9 cellular contexts compared by ENCODE assay signal in genomic region chr14:20468773-20469241, GRCh38. TPM values are rescaled to one million over a fixed set of nuclear protein-coding genes. Genes with fewer than 3 reads are reported as not detected.
A peak's percentile ranks its signal among the peaks of the same experiment; 100 is the strongest.
DNase-seq lines count a peak whose midpoint lies in the region; ATAC-seq and TF ChIP-seq lines count a peak whose summit lies in the region.
"Had no signal": no experiment of that assay in that cellular context is flagged by ENCODE, and none has a peak within 500 bp of the region (broad histone marks: within the 10 kb centered on the region; RNA-seq: fewer than 3 reads in every experiment).

No MANE protein-coding gene starts in this region.

- peaks cover 4% of the 10 kb centered on the region for H3K36me3 ChIP-seq in Panc1 (ENCODE audit: control insufficient read depth, insufficient read depth, low read length)
- H3K36me3 ChIP-seq in esophagus muscularis mucosa: peaks cover 0 to 16% (median 10%) of the 10 kb centered on the region in 4 donors
- no peaks in the 10 kb centered on the region for H3K36me3 ChIP-seq in parathyroid adenoma (ENCODE audit: control insufficient read depth, insufficient read depth, low read length)

- no peak overlapping the region for H3K9ac ChIP-seq in parathyroid adenoma

- CTCF ChIA-PET in Panc1 (lab: Charles Lee): no interaction called here

- H3K27me3 ChIP-seq in Panc1 (ENCODE audit: control insufficient read depth, insufficient read depth, low read length) (no peaks in the 10 kb centered on the region), esophagus muscularis mucosa (no peaks in the 10 kb centered on the region), parathyroid adenoma (ENCODE audit: control insufficient read depth, insufficient read depth, low read length) (no peaks in the 10 kb centered on the region)

- BruUV-seq in Panc1 (replicated peaks; lab: Mats Ljungman, UMichigan): no TSS peak

- 22% methylated on average over 16 of the region's 16 CpGs for WGBS in esophagus muscularis mucosa

- in situ Hi-C loops in Panc1 (cut with HindIII; ENCODE audit: low pct_unique_long_range_greater_than_20kb, low sequenced_read_pairs): no loop called here

- ATAC-seq in Panc1: peak; percentile 27

- peak overlapping the region; percentile 79 for H3K4me2 ChIP-seq in parathyroid adenoma (ENCODE audit: low read length)

- DNase-seq in NCI-H345 (lab: John Stamatoyannopoulos, UW) (peak; percentile 59), NCI-H345 treated with DMSO at 0.1 percent for 48 hours (lab: John Stamatoyannopoulos, UW; ENCODE audit: unreplicated experiment) (no peak), Panc1 (ENCODE audit: low read depth, low spot score) (no peak), esophagus muscularis mucosa (ENCODE audit: extremely low spot score) (no peak), NCI-H774 (lab: John Stamatoyannopoulos, UW) (no peak), erythroblast (lab: John Stamatoyannopoulos, UW) (no peak), DMS53 treated with DMSO at 0.1 percent for 48 hours (lab: John Stamatoyannopoulos, UW; ENCODE audit: unreplicated experiment) (no peak)

- peak overlapping the region; percentile 92 for H2AFZ ChIP-seq in parathyroid adenoma

- no peak for TF ChIP-seq CTCF in Panc1 (IDR thresholded peaks at IDR 0.05)
- no peak for TF ChIP-seq CTCF in esophagus muscularis mucosa (IDR thresholded peaks at IDR 0.05)
- no peak for TF ChIP-seq CTCF in parathyroid adenoma (IDR thresholded peaks at IDR 0.05)

- intact Hi-C loops in Panc1 (cut with micrococcal nuclease; ENCODE audit: unreplicated experiment) (no loop called here), esophagus muscularis mucosa (cut with DNase I) (loop anchor here (10.0 kb wide), 2 partner anchors 516 to 636 kb away; partner anchors contain the start of genes METTL17 and TMEM253)

- peak overlapping the region; percentile 82 to 96 for H3K4me3 ChIP-seq in Panc1 (ENCODE audit: low read depth in 2 of 2, low read length in 2 of 2)
- H3K4me3 ChIP-seq in esophagus muscularis mucosa: peak overlapping the region; percentile 67 to 89 (median 78)
- H3K4me3 ChIP-seq in parathyroid adenoma (ENCODE audit: low read depth, low read length): peak overlapping the region; percentile 67

- H3K27ac ChIP-seq in Panc1 (ENCODE audit: low read length) (peak overlapping the region; percentile 74), esophagus muscularis mucosa (replicated peaks in 1 of 4) (peak overlapping the region; percentile 80 to 95 (median 88)), parathyroid adenoma (peak overlapping the region; percentile 75)

- no peaks in the 10 kb centered on the region for H3K79me2 ChIP-seq in parathyroid adenoma

- TF ChIP-seq EP300 in esophagus muscularis mucosa (IDR thresholded peaks at IDR 0.05): no peak

- H3K4me1 ChIP-seq in Panc1 (ENCODE audit: control insufficient read depth, insufficient read depth, low read length) (peaks cover 3% of the 10 kb centered on the region), esophagus muscularis mucosa (peaks cover 14 to 25% (median 19%) of the 10 kb centered on the region in 4 donors), parathyroid adenoma (peaks cover 3% of the 10 kb centered on the region)

- POLR2A ChIA-PET in Panc1 (lab: Charles Lee): no interaction called here

- no peak for TF ChIP-seq POLR2A in esophagus muscularis mucosa (IDR thresholded peaks at IDR 0.05; ENCODE audit: low read depth)
- TF ChIP-seq POLR2A in erythroblast (IDR thresholded peaks at IDR 0.05; ENCODE audit: low read length): no peak

- H3K9me3 ChIP-seq in Panc1 (ENCODE audit: control insufficient read depth, insufficient read depth, low read depth, low read length) (no peaks in the 10 kb centered on the region), esophagus muscularis mucosa (no peaks in the 10 kb centered on the region), parathyroid adenoma (ENCODE audit: control insufficient read depth, low read length) (no peaks in the 10 kb centered on the region)

RNA-seq across cellular contexts. Expression of gene PNP, which starts 0.4 kb away (rescaled TPM):
- total RNA-seq in Panc1 (2021; ENCODE audit: unreplicated experiment) (35.1 TPM), esophagus muscularis mucosa (10 to 100 TPM in 3 of 4 donors, 1 to 10 TPM in 1; 4.2 to 85.2 (median 14.2) TPM)
- 25.7 TPM for polyA plus RNA-seq in Panc1 (2012; ENCODE audit: insufficient read length)

RNA-seq across cellular contexts. Expression of gene PIP4P1, which starts 7.6 kb away (rescaled TPM):
- 34.8 TPM for total RNA-seq in Panc1 (2021; ENCODE audit: unreplicated experiment)
- polyA plus RNA-seq in Panc1 (2012; ENCODE audit: insufficient read length): 25.9 TPM
- 10 to 100 TPM; 18.7 to 27.9 (median 24.5) TPM for total RNA-seq in esophagus muscularis mucosa

RNA-seq across cellular contexts. Expression of gene APEX1, which starts 13.8 kb away (rescaled TPM):
- total RNA-seq in Panc1 (2021; ENCODE audit: unreplicated experiment) (163 TPM), esophagus muscularis mucosa (100 to 1,000 TPM; 101 to 105 (median 104) TPM)
- 146 TPM for polyA plus RNA-seq in Panc1 (2012; ENCODE audit: insufficient read length)

RNA-seq across cellular contexts. Expression of gene OSGEP, which starts 14.2 kb away (rescaled TPM):
- total RNA-seq in Panc1 (2021; ENCODE audit: unreplicated experiment) (26.6 TPM), esophagus muscularis mucosa (10 to 100 TPM; 23.5 to 36.8 (median 24.8) TPM)
- 33.9 TPM for polyA plus RNA-seq in Panc1 (2012; ENCODE audit: insufficient read length)

RNA-seq across cellular contexts. Expression of gene KLHL33, which starts 32.8 kb away (rescaled TPM):
- total RNA-seq in Panc1 (2021; ENCODE audit: unreplicated experiment): not detected
- polyA plus RNA-seq in Panc1 (2012; ENCODE audit: insufficient read length): not detected
- total RNA-seq in esophagus muscularis mucosa: under 1 TPM; 0.50 to 0.92 (median 0.77) TPM
- total RNA-seq: Daoy had no signal
